In the genomic region with DNA sequence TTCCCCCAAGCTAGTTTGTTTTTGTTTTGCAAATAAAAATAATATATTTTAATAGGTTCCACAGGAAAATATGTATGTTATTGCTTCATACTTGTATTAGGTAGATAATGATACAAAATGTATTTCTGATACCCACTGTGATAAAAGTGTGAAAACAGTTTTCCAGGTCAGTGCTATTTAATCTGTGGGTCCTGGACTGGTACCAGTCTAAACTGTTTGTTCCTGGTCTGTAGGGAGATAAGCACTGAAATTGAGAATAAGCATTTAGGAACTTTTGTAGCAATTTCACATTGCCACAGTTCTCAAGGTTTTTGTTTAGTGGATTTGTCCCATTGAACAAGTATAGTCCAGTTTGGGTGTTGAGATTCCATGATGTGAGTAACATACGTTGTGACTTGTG, we compare ENCODE assay signal across 17 cellular contexts.
"Had no signal": no experiment of that assay in that cellular context is flagged by ENCODE, and none has a peak within 500 bp of the region (broad histone marks: within the 10 kb centered on the region; RNA-seq: fewer than 3 reads in every experiment).

No MANE protein-coding gene starts in this region.

- ATAC-seq: activated T-cell treated with anti-CD3 and anti-CD28 coated beads, Interleukin-2, amount 50 U/mL, for 72 hours; naive thymus-derived CD8-positive, alpha-beta T cell; T-cell had no signal

- H3K9me3 ChIP-seq: colonic mucosa, sigmoid colon had no signal

- H3K36me3 ChIP-seq: colonic mucosa, sigmoid colon had no signal

- H3K4me3 ChIP-seq: colonic mucosa, sigmoid colon had no signal

- DNase-seq: activated CD4-positive, alpha-beta memory T cell treated with anti-CD3 and anti-CD28 coated beads for 36 hours; activated CD4-positive, alpha-beta T cell treated with anti-CD3 and anti-CD28 coated beads for 1 hour; activated gamma-delta T cell treated with Interleukin-2 at 50 U/mL for 16 hours; activated naive CD8-positive, alpha-beta T cell treated with anti-CD3 and anti-CD28 coated beads for 36 hours; activated T-cell treated with anti-CD3 and anti-CD28 coated beads, Interleukin-2, amount 50 U/mL, for 72 hours; anterior cingulate cortex; colonic mucosa; effector memory CD4-positive, alpha-beta T cell; naive thymus-derived CD8-positive, alpha-beta T cell; sigmoid colon; stimulated activated CD4-positive, alpha-beta T cell treated with anti-CD3 and anti-CD28 coated beads, Interleukin-4, amount 100 ng/mL, for 1 hour; stimulated activated CD8-positive, alpha-beta memory T cell treated with anti-CD3 and anti-CD28 coated beads, Interleukin-4, amount 100 ng/mL, for 48 hours; T-cell; T1000 had no signal

- H3K27ac Mint-ChIP-seq: activated CD4-positive, alpha-beta memory T cell treated with anti-CD3 and anti-CD28 coated beads for 36 hours; activated naive CD8-positive, alpha-beta T cell treated with anti-CD3 and anti-CD28 coated beads for 36 hours; activated T-cell treated with anti-CD3 and anti-CD28 coated beads, Interleukin-2, amount 50 U/mL, for 72 hours; naive thymus-derived CD8-positive, alpha-beta T cell; progenitor cell of endocrine pancreas; stimulated activated naive CD8-positive, alpha-beta T cell treated with anti-CD3 and anti-CD28 coated beads, Interleukin-15, Interleukin-2, amounts not matched to agents 100 ng/mL and 50 ng/mL, for 24 hours; T-cell had no signal

- H3K27me3 Mint-ChIP-seq: activated CD4-positive, alpha-beta memory T cell treated with anti-CD3 and anti-CD28 coated beads for 36 hours; activated naive CD8-positive, alpha-beta T cell treated with anti-CD3 and anti-CD28 coated beads for 36 hours; naive thymus-derived CD8-positive, alpha-beta T cell; progenitor cell of endocrine pancreas; stimulated activated naive CD8-positive, alpha-beta T cell treated with anti-CD3 and anti-CD28 coated beads, Interleukin-15, Interleukin-2, amounts not matched to agents 100 ng/mL and 50 ng/mL, for 24 hours; T-cell had no signal

- H3K9me3 Mint-ChIP-seq: activated naive CD8-positive, alpha-beta T cell treated with anti-CD3 and anti-CD28 coated beads for 36 hours; naive thymus-derived CD8-positive, alpha-beta T cell; stimulated activated naive CD8-positive, alpha-beta T cell treated with anti-CD3 and anti-CD28 coated beads, Interleukin-15, Interleukin-2, amounts not matched to agents 100 ng/mL and 50 ng/mL, for 24 hours; T-cell had no signal

- H3K27me3 ChIP-seq: colonic mucosa, sigmoid colon had no signal

- H3K27ac ChIP-seq: colonic mucosa, epithelial cell of prostate had no signal

- H3K4me3 Mint-ChIP-seq: activated CD4-positive, alpha-beta memory T cell treated with anti-CD3 and anti-CD28 coated beads for 36 hours; activated naive CD8-positive, alpha-beta T cell treated with anti-CD3 and anti-CD28 coated beads for 36 hours; activated T-cell treated with anti-CD3 and anti-CD28 coated beads, Interleukin-2, amount 50 U/mL, for 72 hours; naive thymus-derived CD8-positive, alpha-beta T cell; stimulated activated naive CD8-positive, alpha-beta T cell treated with anti-CD3 and anti-CD28 coated beads, Interleukin-15, Interleukin-2, amounts not matched to agents 100 ng/mL and 50 ng/mL, for 24 hours; T-cell had no signal
